1 cellular context compared by ENCODE assay signal in the genomic region with DNA sequence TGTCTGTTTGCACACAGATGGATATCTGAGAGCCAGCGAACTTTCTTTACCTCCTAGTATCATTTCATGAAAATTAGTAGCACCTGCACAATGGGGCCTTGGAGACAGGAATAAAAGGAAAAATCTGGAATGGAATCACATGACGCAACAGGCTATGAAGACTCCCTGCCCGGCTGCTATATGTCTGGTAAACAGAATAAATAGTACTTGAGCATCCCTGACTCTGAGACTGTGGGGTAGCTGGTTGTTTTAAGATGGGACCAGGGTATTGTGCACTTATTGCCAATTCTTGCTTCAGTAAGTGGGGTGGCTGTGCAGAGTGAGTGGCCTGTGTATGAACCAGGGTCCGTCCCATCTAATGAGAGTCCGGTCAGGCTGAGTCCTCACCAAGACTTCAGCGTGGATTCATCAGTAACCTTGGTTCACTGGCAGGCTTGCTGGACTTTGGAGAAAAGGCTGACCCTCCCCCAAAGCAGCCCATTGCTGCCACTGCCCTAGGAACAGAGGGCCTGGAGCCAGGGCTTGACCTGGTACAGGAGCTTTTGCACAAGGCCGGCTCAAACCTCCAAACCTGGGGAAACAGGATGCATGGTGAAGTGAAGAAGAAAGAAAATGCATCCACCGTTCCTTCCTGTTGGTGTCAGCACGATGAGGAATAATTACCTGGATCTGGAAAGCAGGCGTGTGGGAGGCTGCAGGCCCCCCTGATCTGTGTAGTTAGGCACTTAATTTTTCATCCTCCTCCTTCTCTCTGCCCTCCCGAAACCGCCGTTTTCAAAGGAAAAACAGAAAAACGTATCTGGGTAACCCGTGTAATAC.
TF ChIP-seq lines count a peak whose summit lies in the region.

No MANE protein-coding gene starts in this region.

TF ChIP-seq in HepG2, 621 proteins besides CTCF, POLR2A, EP300 and RAD21 (continued from another document and continues in another):
- TF ChIP-seq ZBED4 (CRISPR knock-in tag; IDR thresholded peaks at IDR 0.05; ENCODE audit: borderline replicate concordance) (no peak), ZSCAN30 (CRISPR knock-in tag; IDR thresholded peaks at IDR 0.05) (no peak), ARID4A (CRISPR knock-in tag; IDR thresholded peaks at IDR 0.05; ENCODE audit: borderline replicate concordance) (0 out of 2 replicates have a peak, but pooled peaks have one; percentile 3), ZNF383 (CRISPR knock-in tag; IDR thresholded peaks at IDR 0.05; ENCODE audit: borderline replicate concordance) (no peak), CAMTA2 (CRISPR knock-in tag; IDR thresholded peaks at IDR 0.05; ENCODE audit: borderline replicate concordance) (no peak), ZNF572 (CRISPR knock-in tag; IDR thresholded peaks at IDR 0.05) (0 out of 2 replicates have a peak, but pooled peaks have one; percentile 44), ZBTB3 (CRISPR knock-in tag; IDR thresholded peaks at IDR 0.05; ENCODE audit: borderline replicate concordance, low read depth) (no peak), ZNF746 (CRISPR knock-in tag; IDR thresholded peaks at IDR 0.05) (0 out of 2 replicates have a peak, but pooled peaks have one; percentile 16), HMG20B (CRISPR knock-in tag; conservative IDR thresholded peaks at IDR 0.05) (no peak), SP4 (CRISPR knock-in tag; IDR thresholded peaks at IDR 0.05) (no peak), SRY (CRISPR knock-in tag; IDR thresholded peaks at IDR 0.05) (0 out of 2 replicates have a peak, but pooled peaks have one; percentile 21), ZBTB38 (CRISPR knock-in tag; IDR thresholded peaks at IDR 0.05) (no peak; the same call in 1 of the 2 replicates), FOXO4 (CRISPR knock-in tag; conservative IDR thresholded peaks at IDR 0.05) (no peak), KAT8 (CRISPR knock-in tag; IDR thresholded peaks at IDR 0.05) (no peak), MYC (CRISPR knock-in tag; IDR thresholded peaks at IDR 0.05; ENCODE audit: borderline replicate concordance) (no peak), DNMT1 (CRISPR knock-in tag; IDR thresholded peaks at IDR 0.05) (no peak), HDAC2 (CRISPR knock-in tag; IDR thresholded peaks at IDR 0.05) (no peak), RCOR2 (CRISPR knock-in tag; IDR thresholded peaks at IDR 0.05) (no peak), CBX5 (CRISPR knock-in tag; IDR thresholded peaks at IDR 0.05; ENCODE audit: borderline replicate concordance) (no peak), SSRP1 (CRISPR knock-in tag; IDR thresholded peaks at IDR 0.05) (no peak), SKI (IDR thresholded peaks at IDR 0.05; ENCODE audit: partially characterized antibody) (no peak), ZMAT5 (CRISPR knock-in tag; IDR thresholded peaks at IDR 0.05; ENCODE audit: borderline replicate concordance, low read depth) (no peak), STAT5B (CRISPR knock-in tag; IDR thresholded peaks at IDR 0.05) (no peak), ZNF44 (CRISPR knock-in tag; IDR thresholded peaks at IDR 0.05) (0 out of 2 replicates have a peak, but pooled peaks have one; percentile 36)
- TF ChIP-seq, protein P1, sequence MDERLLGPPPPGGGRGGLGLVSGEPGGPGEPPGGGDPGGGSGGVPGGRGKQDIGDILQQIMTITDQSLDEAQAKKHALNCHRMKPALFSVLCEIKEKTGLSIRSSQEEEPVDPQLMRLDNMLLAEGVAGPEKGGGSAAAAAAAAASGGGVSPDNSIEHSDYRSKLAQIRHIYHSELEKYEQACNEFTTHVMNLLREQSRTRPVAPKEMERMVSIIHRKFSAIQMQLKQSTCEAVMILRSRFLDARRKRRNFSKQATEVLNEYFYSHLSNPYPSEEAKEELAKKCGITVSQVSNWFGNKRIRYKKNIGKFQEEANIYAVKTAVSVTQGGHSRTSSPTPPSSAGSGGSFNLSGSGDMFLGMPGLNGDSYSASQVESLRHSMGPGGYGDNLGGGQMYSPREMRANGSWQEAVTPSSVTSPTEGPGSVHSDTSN (CRISPR knock-in tag; IDR thresholded peaks at IDR 0.05): no peak
- TF ChIP-seq, protein P2, sequence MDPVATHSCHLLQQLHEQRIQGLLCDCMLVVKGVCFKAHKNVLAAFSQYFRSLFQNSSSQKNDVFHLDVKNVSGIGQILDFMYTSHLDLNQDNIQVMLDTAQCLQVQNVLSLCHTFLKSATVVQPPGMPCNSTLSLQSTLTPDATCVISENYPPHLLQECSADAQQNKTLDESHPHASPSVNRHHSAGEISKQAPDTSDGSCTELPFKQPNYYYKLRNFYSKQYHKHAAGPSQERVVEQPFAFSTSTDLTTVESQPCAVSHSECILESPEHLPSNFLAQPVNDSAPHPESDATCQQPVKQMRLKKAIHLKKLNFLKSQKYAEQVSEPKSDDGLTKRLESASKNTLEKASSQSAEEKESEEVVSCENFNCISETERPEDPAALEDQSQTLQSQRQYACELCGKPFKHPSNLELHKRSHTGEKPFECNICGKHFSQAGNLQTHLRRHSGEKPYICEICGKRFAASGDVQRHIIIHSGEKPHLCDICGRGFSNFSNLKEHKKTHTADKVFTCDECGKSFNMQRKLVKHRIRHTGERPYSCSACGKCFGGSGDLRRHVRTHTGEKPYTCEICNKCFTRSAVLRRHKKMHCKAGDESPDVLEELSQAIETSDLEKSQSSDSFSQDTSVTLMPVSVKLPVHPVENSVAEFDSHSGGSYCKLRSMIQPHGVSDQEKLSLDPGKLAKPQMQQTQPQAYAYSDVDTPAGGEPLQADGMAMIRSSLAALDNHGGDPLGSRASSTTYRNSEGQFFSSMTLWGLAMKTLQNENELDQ (CRISPR knock-in tag; IDR thresholded peaks at IDR 0.05; ENCODE audit: borderline replicate concordance): no peak
- TF ChIP-seq, protein P3, sequence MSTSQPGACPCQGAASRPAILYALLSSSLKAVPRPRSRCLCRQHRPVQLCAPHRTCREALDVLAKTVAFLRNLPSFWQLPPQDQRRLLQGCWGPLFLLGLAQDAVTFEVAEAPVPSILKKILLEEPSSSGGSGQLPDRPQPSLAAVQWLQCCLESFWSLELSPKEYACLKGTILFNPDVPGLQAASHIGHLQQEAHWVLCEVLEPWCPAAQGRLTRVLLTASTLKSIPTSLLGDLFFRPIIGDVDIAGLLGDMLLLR (CRISPR knock-in tag; IDR thresholded peaks at IDR 0.05): no peak
- TF ChIP-seq, protein P4, sequence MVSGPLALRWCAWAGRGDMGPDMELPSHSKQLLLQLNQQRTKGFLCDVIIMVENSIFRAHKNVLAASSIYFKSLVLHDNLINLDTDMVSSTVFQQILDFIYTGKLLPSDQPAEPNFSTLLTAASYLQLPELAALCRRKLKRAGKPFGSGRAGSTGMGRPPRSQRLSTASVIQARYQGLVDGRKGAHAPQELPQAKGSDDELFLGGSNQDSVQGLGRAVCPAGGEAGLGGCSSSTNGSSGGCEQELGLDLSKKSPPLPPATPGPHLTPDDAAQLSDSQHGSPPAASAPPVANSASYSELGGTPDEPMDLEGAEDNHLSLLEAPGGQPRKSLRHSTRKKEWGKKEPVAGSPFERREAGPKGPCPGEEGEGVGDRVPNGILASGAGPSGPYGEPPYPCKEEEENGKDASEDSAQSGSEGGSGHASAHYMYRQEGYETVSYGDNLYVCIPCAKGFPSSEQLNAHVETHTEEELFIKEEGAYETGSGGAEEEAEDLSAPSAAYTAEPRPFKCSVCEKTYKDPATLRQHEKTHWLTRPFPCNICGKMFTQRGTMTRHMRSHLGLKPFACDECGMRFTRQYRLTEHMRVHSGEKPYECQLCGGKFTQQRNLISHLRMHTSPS (CRISPR knock-in tag; IDR thresholded peaks at IDR 0.05; ENCODE audit: low read depth): no peak
- TF ChIP-seq, protein P5, sequence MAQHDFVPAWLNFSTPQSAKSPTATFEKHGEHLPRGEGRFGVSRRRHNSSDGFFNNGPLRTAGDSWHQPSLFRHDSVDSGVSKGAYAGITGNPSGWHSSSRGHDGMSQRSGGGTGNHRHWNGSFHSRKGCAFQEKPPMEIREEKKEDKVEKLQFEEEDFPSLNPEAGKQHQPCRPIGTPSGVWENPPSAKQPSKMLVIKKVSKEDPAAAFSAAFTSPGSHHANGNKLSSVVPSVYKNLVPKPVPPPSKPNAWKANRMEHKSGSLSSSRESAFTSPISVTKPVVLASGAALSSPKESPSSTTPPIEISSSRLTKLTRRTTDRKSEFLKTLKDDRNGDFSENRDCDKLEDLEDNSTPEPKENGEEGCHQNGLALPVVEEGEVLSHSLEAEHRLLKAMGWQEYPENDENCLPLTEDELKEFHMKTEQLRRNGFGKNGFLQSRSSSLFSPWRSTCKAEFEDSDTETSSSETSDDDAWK (CRISPR knock-in tag; IDR thresholded peaks at IDR 0.05): no peak
- TF ChIP-seq, protein P6, sequence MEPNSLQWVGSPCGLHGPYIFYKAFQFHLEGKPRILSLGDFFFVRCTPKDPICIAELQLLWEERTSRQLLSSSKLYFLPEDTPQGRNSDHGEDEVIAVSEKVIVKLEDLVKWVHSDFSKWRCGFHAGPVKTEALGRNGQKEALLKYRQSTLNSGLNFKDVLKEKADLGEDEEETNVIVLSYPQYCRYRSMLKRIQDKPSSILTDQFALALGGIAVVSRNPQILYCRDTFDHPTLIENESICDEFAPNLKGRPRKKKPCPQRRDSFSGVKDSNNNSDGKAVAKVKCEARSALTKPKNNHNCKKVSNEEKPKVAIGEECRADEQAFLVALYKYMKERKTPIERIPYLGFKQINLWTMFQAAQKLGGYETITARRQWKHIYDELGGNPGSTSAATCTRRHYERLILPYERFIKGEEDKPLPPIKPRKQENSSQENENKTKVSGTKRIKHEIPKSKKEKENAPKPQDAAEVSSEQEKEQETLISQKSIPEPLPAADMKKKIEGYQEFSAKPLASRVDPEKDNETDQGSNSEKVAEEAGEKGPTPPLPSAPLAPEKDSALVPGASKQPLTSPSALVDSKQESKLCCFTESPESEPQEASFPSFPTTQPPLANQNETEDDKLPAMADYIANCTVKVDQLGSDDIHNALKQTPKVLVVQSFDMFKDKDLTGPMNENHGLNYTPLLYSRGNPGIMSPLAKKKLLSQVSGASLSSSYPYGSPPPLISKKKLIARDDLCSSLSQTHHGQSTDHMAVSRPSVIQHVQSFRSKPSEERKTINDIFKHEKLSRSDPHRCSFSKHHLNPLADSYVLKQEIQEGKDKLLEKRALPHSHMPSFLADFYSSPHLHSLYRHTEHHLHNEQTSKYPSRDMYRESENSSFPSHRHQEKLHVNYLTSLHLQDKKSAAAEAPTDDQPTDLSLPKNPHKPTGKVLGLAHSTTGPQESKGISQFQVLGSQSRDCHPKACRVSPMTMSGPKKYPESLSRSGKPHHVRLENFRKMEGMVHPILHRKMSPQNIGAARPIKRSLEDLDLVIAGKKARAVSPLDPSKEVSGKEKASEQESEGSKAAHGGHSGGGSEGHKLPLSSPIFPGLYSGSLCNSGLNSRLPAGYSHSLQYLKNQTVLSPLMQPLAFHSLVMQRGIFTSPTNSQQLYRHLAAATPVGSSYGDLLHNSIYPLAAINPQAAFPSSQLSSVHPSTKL (CRISPR knock-in tag; IDR thresholded peaks at IDR 0.05): no peak
